Comparison of ENCODE assay signal across 2 cellular contexts in the genomic region with DNA sequence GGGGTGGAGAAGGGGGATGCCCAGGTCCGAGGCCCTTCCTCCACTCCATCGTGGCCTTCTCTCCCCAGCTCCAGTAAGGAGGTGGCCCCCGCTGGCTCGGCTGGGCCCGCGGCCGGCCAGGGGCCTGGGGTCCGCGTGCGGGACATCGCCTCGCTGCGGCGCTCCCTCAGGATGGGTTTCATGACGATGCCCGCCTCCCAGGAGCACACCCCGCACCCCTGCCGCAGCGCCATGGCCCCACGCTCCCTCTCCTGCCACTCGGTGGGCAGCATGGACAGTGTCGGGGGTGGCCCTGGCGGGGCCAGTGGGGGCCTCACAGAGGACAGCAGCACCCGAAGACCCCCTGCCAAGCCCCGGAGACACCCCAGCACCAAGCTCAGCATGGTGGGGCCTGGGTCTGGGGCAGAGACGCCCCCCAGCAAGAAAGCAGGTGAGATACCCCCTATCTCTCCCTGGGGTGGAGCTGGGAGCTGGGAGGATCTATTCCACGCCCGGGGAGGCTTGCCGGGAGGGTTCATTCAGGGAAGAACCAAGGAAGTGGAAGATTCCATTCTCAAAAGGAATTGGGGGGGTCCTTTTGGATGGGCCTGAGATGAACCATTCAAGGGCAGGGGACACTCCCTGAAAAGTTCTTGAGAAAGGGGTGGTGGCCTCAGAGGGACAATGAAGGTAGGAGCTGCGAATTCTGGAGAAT.
TF ChIP-seq lines count a peak whose summit lies in the region.

No MANE protein-coding gene starts in this region.

TF ChIP-seq in HEK293, 187 proteins besides CTCF, POLR2A, EP300 and RAD21 (continued from another document):
- TF ChIP-seq GLIS2 (tag by site-specific recombination; IDR thresholded peaks at IDR 0.05) (peak; percentile 70), OSR2 (tag by site-specific recombination; IDR thresholded peaks at IDR 0.05) (no peak), ZNF341 (tag by site-specific recombination; IDR thresholded peaks at IDR 0.05; ENCODE audit: low read depth) (peak; percentile 85), GLIS1 (tag by site-specific recombination; IDR thresholded peaks at IDR 0.05) (peak; percentile 50; the same call in 1 of the 2 replicates), ZBTB21 (tag by site-specific recombination; IDR thresholded peaks at IDR 0.05) (no peak), ZBTB11 (tag by site-specific recombination; conservative IDR thresholded peaks at IDR 0.05; ENCODE audit: low read depth) (peak; percentile 42; the same call in 1 of the 2 replicates)
- TF ChIP-seq, protein P1, sequence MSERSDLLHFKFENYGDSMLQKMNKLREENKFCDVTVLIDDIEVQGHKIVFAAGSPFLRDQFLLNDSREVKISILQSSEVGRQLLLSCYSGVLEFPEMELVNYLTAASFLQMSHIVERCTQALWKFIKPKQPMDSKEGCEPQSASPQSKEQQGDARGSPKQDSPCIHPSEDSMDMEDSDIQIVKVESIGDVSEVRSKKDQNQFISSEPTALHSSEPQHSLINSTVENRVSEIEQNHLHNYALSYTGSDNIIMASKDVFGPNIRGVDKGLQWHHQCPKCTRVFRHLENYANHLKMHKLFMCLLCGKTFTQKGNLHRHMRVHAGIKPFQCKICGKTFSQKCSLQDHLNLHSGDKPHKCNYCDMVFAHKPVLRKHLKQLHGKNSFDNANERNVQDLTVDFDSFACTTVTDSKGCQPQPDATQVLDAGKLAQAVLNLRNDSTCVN (tag by site-specific recombination; optimal IDR thresholded peaks at IDR 0.05): no peak

TF ChIP-seq in K562, 482 proteins besides CTCF, POLR2A, EP300 and RAD21 (continued from another document):
- TF ChIP-seq, protein P2, sequence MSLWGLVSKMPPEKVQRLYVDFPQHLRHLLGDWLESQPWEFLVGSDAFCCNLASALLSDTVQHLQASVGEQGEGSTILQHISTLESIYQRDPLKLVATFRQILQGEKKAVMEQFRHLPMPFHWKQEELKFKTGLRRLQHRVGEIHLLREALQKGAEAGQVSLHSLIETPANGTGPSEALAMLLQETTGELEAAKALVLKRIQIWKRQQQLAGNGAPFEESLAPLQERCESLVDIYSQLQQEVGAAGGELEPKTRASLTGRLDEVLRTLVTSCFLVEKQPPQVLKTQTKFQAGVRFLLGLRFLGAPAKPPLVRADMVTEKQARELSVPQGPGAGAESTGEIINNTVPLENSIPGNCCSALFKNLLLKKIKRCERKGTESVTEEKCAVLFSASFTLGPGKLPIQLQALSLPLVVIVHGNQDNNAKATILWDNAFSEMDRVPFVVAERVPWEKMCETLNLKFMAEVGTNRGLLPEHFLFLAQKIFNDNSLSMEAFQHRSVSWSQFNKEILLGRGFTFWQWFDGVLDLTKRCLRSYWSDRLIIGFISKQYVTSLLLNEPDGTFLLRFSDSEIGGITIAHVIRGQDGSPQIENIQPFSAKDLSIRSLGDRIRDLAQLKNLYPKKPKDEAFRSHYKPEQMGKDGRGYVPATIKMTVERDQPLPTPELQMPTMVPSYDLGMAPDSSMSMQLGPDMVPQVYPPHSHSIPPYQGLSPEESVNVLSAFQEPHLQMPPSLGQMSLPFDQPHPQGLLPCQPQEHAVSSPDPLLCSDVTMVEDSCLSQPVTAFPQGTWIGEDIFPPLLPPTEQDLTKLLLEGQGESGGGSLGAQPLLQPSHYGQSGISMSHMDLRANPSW (CRISPR knock-in tag; IDR thresholded peaks at IDR 0.05): no peak
- TF ChIP-seq MCM2 (IDR thresholded peaks at IDR 0.05; ENCODE audit: low read depth): no peak
- TF ChIP-seq HDAC2 (IDR thresholded peaks at IDR 0.05): no peak
- TF ChIP-seq HDAC6 (IDR thresholded peaks at IDR 0.05; ENCODE audit: low read depth, low read length): no peak
- TF ChIP-seq GABPA (tag; conservative IDR thresholded peaks at IDR 0.05; ENCODE audit: low read depth): peak; percentile 38; the same call in 1 of the 2 replicates
- TF ChIP-seq BHLHE40 (IDR thresholded peaks at IDR 0.05; ENCODE audit: low read length): peak; percentile 74
- peak in 2 of 3 experiments; percentile 20 to 86; a peak in 3 of 6 replicates for TF ChIP-seq ZBTB11 (CRISPR knock-in tag; IDR thresholded peaks at IDR 0.05)
- TF ChIP-seq ESRRB (CRISPR knock-in tag; IDR thresholded peaks at IDR 0.05; ENCODE audit: borderline replicate concordance): no peak
- peak; percentile 50; the same call in 1 of the 2 replicates for TF ChIP-seq SREBF1 (IDR thresholded peaks at IDR 0.05; ENCODE audit: borderline replicate concordance, low read depth, low read length)
- TF ChIP-seq TCF7L2 (IDR thresholded peaks at IDR 0.05; ENCODE audit: low read depth, low read length): peak; percentile 89
- TF ChIP-seq FOXK2 (conservative IDR thresholded peaks at IDR 0.05 in 1 of 2, IDR thresholded peaks at IDR 0.05 in 1 of 2; ENCODE audit: low read depth in 2 of 2): peak in 1 of 2 experiments; percentile 98; a peak in 2 of 4 replicates
- peak in 1 of 2 experiments; percentile 84; a peak in 2 of 4 replicates for TF ChIP-seq BCLAF1 (IDR thresholded peaks at IDR 0.05; ENCODE audit: borderline replicate concordance in 1 of 2, control insufficient read depth in 1 of 2, low read depth in 2 of 2, low read length in 1 of 2)
- TF ChIP-seq ZNF407 (IDR thresholded peaks at IDR 0.05; ENCODE audit: low read depth): peak; percentile 81
- TF ChIP-seq ZBED1 (IDR thresholded peaks at IDR 0.05): no peak
- TF ChIP-seq MTA1 (IDR thresholded peaks at IDR 0.05; ENCODE audit: borderline replicate concordance): no peak
